1 cellular context compared by ENCODE assay signal in the genomic region with DNA sequence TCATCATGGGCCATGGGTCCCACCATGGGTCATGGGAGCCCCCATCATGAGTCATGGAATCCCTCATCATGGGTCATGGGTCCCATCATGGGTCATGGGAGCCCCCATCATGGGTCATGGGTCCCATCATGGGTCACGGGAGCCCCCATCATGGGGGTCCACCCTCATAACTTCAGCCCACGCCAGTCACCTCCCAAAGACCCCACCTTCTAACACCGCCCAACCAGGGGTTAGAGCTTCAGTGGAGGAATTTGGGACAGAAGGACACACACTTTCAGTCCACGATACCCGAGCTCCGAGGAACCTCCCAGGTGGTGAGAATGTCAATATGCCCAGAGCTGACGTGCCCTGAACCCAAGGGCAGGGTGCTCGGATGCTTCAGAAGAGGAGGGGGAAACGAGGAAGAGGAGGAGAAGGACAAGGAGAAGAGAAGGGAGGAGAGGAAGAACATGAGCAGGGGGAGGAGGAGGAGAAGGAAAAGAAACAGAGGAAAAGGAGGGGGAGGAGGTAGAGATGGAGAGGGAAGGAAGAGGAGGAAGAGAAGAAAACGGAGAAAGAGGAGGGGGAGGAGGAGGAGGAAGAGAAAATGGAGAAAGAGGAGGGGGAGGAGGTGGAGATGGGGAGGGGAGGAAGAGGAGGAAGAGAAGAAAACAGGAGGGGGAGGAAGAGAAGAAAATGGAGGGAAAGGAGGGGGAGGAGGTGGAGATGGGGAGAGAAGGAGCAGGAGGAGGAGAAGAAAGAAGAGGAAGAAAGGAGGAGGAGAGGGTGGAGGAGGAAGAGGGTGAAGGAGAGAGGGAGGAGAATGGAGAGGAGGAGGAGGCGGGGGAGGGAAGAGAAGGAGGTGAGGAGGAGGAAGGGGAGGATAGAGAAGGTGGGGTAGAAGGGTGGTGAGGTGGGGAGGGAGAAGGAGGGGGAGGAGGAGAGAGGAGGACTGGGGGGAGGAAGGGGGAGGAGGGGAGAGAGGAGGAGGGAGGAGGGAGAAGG.
A peak's percentile ranks its signal among the peaks of the same experiment; 100 is the strongest.
TF ChIP-seq lines count a peak whose summit lies in the region.

No MANE protein-coding gene starts in this region.

TF ChIP-seq in GM12878, 131 proteins besides CTCF, POLR2A, EP300 and RAD21:
- TF ChIP-seq, protein P1, sequence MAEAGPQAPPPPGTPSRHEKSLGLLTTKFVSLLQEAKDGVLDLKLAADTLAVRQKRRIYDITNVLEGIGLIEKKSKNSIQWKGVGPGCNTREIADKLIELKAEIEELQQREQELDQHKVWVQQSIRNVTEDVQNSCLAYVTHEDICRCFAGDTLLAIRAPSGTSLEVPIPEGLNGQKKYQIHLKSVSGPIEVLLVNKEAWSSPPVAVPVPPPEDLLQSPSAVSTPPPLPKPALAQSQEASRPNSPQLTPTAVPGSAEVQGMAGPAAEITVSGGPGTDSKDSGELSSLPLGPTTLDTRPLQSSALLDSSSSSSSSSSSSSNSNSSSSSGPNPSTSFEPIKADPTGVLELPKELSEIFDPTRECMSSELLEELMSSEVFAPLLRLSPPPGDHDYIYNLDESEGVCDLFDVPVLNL (IDR thresholded peaks at IDR 0.05; ENCODE audit: low read depth, low read length): no peak
- TF ChIP-seq, protein P2, sequence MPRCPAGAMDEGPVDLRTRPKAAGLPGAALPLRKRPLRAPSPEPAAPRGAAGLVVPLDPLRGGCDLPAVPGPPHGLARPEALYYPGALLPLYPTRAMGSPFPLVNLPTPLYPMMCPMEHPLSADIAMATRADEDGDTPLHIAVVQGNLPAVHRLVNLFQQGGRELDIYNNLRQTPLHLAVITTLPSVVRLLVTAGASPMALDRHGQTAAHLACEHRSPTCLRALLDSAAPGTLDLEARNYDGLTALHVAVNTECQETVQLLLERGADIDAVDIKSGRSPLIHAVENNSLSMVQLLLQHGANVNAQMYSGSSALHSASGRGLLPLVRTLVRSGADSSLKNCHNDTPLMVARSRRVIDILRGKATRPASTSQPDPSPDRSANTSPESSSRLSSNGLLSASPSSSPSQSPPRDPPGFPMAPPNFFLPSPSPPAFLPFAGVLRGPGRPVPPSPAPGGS (IDR thresholded peaks at IDR 0.05; ENCODE audit: borderline replicate concordance, insufficient read depth, low read depth, low read length, poor library complexity, severe bottlenecking): peak; percentile 62
- TF ChIP-seq CBX3 (IDR thresholded peaks at IDR 0.05; ENCODE audit: borderline replicate concordance, low read depth) (no peak), CEBPZ (IDR thresholded peaks at IDR 0.05; ENCODE audit: low read depth, low read length) (no peak)
